ENCODE assay signal across 26 cellular contexts in genomic region chr11:112538529-112538928, GRCh38.
"Had no signal": no experiment of that assay in that cellular context is flagged by ENCODE, and none has a peak within 500 bp of the region (broad histone marks: within the 10 kb centered on the region; RNA-seq: fewer than 3 reads in every experiment).

No MANE protein-coding gene starts in this region.

- H3K4me3 ChIP-seq: gastroesophageal sphincter, neural progenitor cell, psoas muscle, sigmoid colon, smooth muscle cell, vagina had no signal

- H3K4me1 ChIP-seq: neural progenitor cell, parathyroid adenoma, vagina had no signal

- H3K9ac ChIP-seq: neural progenitor cell, parathyroid adenoma had no signal

- H3K27ac Mint-ChIP-seq: activated CD8-positive, alpha-beta T cell treated with anti-CD3 and anti-CD28 coated beads for 36 hours; mesothelial cell of epicardium; neural progenitor cell; type B pancreatic cell; WTC11 had no signal

- H3K4me3 Mint-ChIP-seq: activated CD8-positive, alpha-beta T cell treated with anti-CD3 and anti-CD28 coated beads for 36 hours; activated T-cell treated with anti-CD3 and anti-CD28 coated beads, Interleukin-2, amount 50 U/mL, for 4 hours; mesothelial cell of epicardium; naive thymus-derived CD8-positive, alpha-beta T cell; neural progenitor cell; type B pancreatic cell; WTC11 had no signal

- H3K9me3 Mint-ChIP-seq: activated CD8-positive, alpha-beta T cell treated with anti-CD3 and anti-CD28 coated beads for 36 hours; activated T-cell treated with anti-CD3 and anti-CD28 coated beads, Interleukin-2, amount 50 U/mL, for 4 hours; naive thymus-derived CD8-positive, alpha-beta T cell; type B pancreatic cell had no signal

- H3K27ac ChIP-seq: gastroesophageal sphincter, neural progenitor cell, parathyroid adenoma, psoas muscle, sigmoid colon, vagina had no signal

- H3K9me3 ChIP-seq: gastroesophageal sphincter, psoas muscle, sigmoid colon, vagina had no signal

- H2AFZ ChIP-seq: neural progenitor cell, parathyroid adenoma had no signal

- H3K27me3 ChIP-seq: gastroesophageal sphincter, neural progenitor cell, sigmoid colon, vagina had no signal

- H3K4me2 ChIP-seq: neural progenitor cell, smooth muscle cell had no signal

- FAIRE-seq: colon, kidney had no signal

- H3K36me3 ChIP-seq: gastroesophageal sphincter, neural progenitor cell, sigmoid colon, vagina had no signal

- ATAC-seq: gastroesophageal sphincter; left colon; naive thymus-derived CD8-positive, alpha-beta T cell; WTC11 had no signal

- DNase-seq: activated CD8-positive, alpha-beta T cell treated with anti-CD3 and anti-CD28 coated beads for 36 hours; activated effector memory CD4-positive, alpha-beta T cell treated with Interleukin-2 at 50 U/mL for 16 hours; activated naive CD4-positive, alpha-beta T cell treated with anti-CD3 and anti-CD28 coated beads, Interleukin-2, amount 50 U/mL, for 16 hours; activated T-cell treated with anti-CD3 and anti-CD28 coated beads, Interleukin-2, amount 50 U/mL, for 4 hours; dermis blood vessel endothelial cell; effector CD4-positive, alpha-beta T cell; hippocampal formation; kidney; left colon; naive thymus-derived CD8-positive, alpha-beta T cell; occipital lobe; psoas muscle; sigmoid colon; stimulated activated CD4-positive, alpha-beta T cell treated with anti-CD3 and anti-CD28 coated beads, Interleukin-2, amount 100 ng/mL, for 24 hours; stimulated activated naive CD4-positive, alpha-beta T cell treated with Interleukin-2 at 50 U/mL for 16 hours; substantia nigra; T-helper 2 cell had no signal

- H3K36me3 Mint-ChIP-seq: mesothelial cell of epicardium; naive thymus-derived CD8-positive, alpha-beta T cell; neural progenitor cell; type B pancreatic cell had no signal

- H3K79me2 ChIP-seq: parathyroid adenoma had no signal
